In the genomic region with DNA sequence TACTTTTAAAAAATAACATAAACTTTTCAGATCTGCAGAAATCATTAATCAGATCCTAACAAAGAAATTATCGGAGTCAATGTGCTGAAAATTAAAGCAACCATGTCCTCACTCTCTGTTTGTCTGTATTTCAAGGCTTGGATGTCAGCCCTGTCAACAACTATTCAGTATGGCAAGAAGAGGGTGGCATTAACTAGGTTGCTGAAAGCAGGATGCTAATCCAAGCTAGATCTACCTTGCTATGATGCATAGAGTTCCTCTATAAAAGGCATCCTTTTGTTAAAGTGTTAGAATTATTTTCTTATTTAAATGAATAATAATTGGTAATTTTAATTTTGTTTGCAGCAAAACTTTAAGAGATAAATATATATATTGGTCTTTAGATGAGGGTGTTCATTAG, we compare ENCODE assay signal across 7 cellular contexts.
"Had no signal": no experiment of that assay in that cellular context is flagged by ENCODE, and none has a peak within 500 bp of the region (broad histone marks: within the 10 kb centered on the region; RNA-seq: fewer than 3 reads in every experiment).

No MANE protein-coding gene starts in this region.

- H3K4me2 ChIP-seq: GM23338 had no signal

- H3K4me1 Mint-ChIP-seq: GM23338, H9, IgD-negative memory B cell had no signal

- H3K27me3 Mint-ChIP-seq: IgD-negative memory B cell had no signal

- ATAC-seq: GM23338, HepG2 had no signal

- H3K9me3 Mint-ChIP-seq: GM23338, H9 had no signal

- DNase-seq: H9, HCEC 1CT, KBM-7 had no signal

- H3K4me3 ChIP-seq: GM23338 had no signal

- H3K27ac ChIP-seq: HL-60 had no signal

- H3K36me3 Mint-ChIP-seq: IgD-negative memory B cell had no signal

- H3K27ac Mint-ChIP-seq: GM23338, H9, IgD-negative memory B cell had no signal

- H2AFZ ChIP-seq: GM23338 had no signal

- H3K4me3 Mint-ChIP-seq: GM23338, H9, IgD-negative memory B cell had no signal
